In the genomic region with DNA sequence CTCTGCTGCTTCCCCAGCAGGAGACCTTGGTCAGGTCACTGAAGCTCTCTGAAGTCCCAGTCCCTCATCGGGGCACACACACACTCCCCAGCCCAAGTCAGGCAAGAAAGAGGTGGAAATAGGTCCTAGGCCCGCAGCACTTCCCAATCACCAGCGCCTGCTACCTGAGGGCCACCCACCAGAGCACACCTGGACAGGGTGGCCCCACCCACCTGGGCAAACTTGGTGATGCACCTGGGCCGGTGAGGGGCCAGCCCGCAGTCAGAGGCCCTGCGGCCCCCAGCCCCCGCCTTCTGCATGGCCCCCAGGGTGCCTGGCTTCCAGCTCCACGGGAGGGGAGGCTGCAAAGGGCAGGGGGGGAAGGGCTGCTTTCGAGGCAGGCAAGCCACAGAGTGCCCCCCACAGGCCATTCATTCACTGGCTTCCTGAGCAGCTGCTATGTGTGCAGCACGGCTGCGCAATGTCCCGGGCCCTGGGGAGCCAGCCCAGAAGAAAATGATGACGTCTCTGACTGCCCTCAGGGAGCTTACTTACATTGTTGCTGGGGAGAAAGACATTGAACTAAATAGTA, we compare ENCODE assay signal across 13 cellular contexts. TPM values are rescaled to one million over a fixed set of nuclear protein-coding genes. Genes with fewer than 3 reads are reported as not detected.
DNase-seq lines count a peak whose midpoint lies in the region; TF ChIP-seq lines count a peak whose summit lies in the region.
"Had no signal": no experiment of that assay in that cellular context is flagged by ENCODE, and none has a peak within 500 bp of the region (broad histone marks: within the 10 kb centered on the region; RNA-seq: fewer than 3 reads in every experiment).

No MANE protein-coding gene starts in this region.

- CTCF ChIA-PET in RWPE1 (lab: Yijun Ruan, JAX) = no interaction called here

- peak overlapping the region; percentile 31 for H3K4me3 Mint-ChIP-seq in glutamatergic neuron (ENCODE audit: unreplicated experiment)
- H3K4me3 Mint-ChIP-seq: T-cell had no signal

- H3K27me3 Mint-ChIP-seq in glutamatergic neuron (ENCODE audit: unreplicated experiment) = peaks cover 8% of the 10 kb centered on the region

- TF ChIP-seq CTCF in RWPE1 (conservative IDR thresholded peaks at IDR 0.05; ENCODE audit: low read depth) (no peak), glutamatergic neuron (IDR thresholded peaks at IDR 0.05; ENCODE audit: partially characterized antibody, unreplicated experiment) (no peak)

- no peak overlapping the region for H3K27ac Mint-ChIP-seq in glutamatergic neuron (ENCODE audit: unreplicated experiment)
- H3K27ac Mint-ChIP-seq: CD14-positive monocyte, naive B cell, T-cell had no signal

- DNase-seq in stimulated activated CD4-positive, alpha-beta T cell treated with anti-CD3 and anti-CD28 coated beads, Interleukin-4, amount 100 ng/mL, for 24 hours = peak; percentile 3
- DNase-seq in stimulated activated CD4-positive, alpha-beta T cell treated with anti-CD3 and anti-CD28 coated beads, Interleukin-4, amount 100 ng/mL, for 4 hours = no peak
- DNase-seq in RWPE1 (ENCODE audit: low spot score) (no peak), glutamatergic neuron (no peak), HuH-7 (ENCODE audit: low spot score) (no peak), NCI-H2196 treated with DMSO at 0.1 percent for 48 hours (lab: John Stamatoyannopoulos, UW; ENCODE audit: unreplicated experiment) (no peak), NCI-H128 (lab: John Stamatoyannopoulos, UW; ENCODE audit: unreplicated experiment) (no peak), HK-2 (ENCODE audit: unreplicated experiment) (no peak)
- DNase-seq: heart left ventricle, naive B cell, substantia nigra had no signal

- H3K4me1 Mint-ChIP-seq in glutamatergic neuron (ENCODE audit: low read depth, unreplicated experiment) = peaks cover 4% of the 10 kb centered on the region

- H3K36me3 Mint-ChIP-seq in glutamatergic neuron (ENCODE audit: unreplicated experiment) = peaks cover 5% of the 10 kb centered on the region
- H3K36me3 Mint-ChIP-seq: naive B cell, T-cell had no signal

- peak overlapping the region; percentile 98 for H3K27ac ChIP-seq in RWPE1
- H3K27ac ChIP-seq: heart left ventricle had no signal

- peaks cover 6% of the 10 kb centered on the region for H3K9me3 Mint-ChIP-seq in glutamatergic neuron (ENCODE audit: unreplicated experiment)
- H3K9me3 Mint-ChIP-seq: naive B cell, T-cell had no signal

- POLR2A ChIA-PET in RWPE1 (lab: Yijun Ruan, JAX; ENCODE audit: low non-redundant PET) = no interaction called here

RNA-seq across cellular contexts. Expression of a gene that starts 4.7 kb away (rescaled TPM):
- total RNA-seq in glutamatergic neuron (ENCODE audit: unreplicated experiment) = 1.2 TPM

RNA-seq across cellular contexts. Expression of a gene that starts 10.0 kb away (rescaled TPM):
- total RNA-seq in glutamatergic neuron (ENCODE audit: unreplicated experiment) = 1.6 TPM
- total RNA-seq: T-cell had no signal

RNA-seq across cellular contexts. Expression of a gene that starts 59.3 kb away (rescaled TPM):
- 192 TPM for total RNA-seq in glutamatergic neuron (ENCODE audit: unreplicated experiment)
